Comparison of ENCODE assay signal across 14 cellular contexts in genomic region chr5:142878638-142879037, GRCh38.
"Had no signal": no experiment of that assay in that cellular context is flagged by ENCODE, and none has a peak within 500 bp of the region (broad histone marks: within the 10 kb centered on the region; RNA-seq: fewer than 3 reads in every experiment).

No MANE protein-coding gene starts in this region.

- H3K9me3 Mint-ChIP-seq: activated CD4-positive, alpha-beta memory T cell treated with anti-CD3 and anti-CD28 coated beads, Interleukin-2, amount 10 ng/mL, durations not matched to agents 7 days and 5 days; activated T-cell treated with anti-CD3 and anti-CD28 coated beads, Interleukin-2, amount 50 U/mL, for 4 hours; natural killer cell; stimulated activated memory B cell treated with anti-CD40 and anti-IgM and Interleukin-4, amounts not matched to agents 10 μg/mL and 1 μg/mL and 100 μg/mL, for 72 hours had no signal

- H3K4me3 Mint-ChIP-seq: activated CD4-positive, alpha-beta memory T cell treated with anti-CD3 and anti-CD28 coated beads, Interleukin-2, amount 10 ng/mL, durations not matched to agents 7 days and 5 days; activated CD4-positive, alpha-beta T cell treated with anti-CD3 and anti-CD28 coated beads for 36 hours; activated T-cell treated with anti-CD3 and anti-CD28 coated beads, Interleukin-2, amount 50 U/mL, for 4 hours; natural killer cell; stimulated activated memory B cell treated with anti-CD40 and anti-IgM and Interleukin-4, amounts not matched to agents 10 μg/mL and 1 μg/mL and 100 μg/mL, for 72 hours had no signal

- DNase-seq: activated CD4-positive, alpha-beta memory T cell treated with anti-CD3 and anti-CD28 coated beads, Interleukin-2, amount 10 ng/mL, durations not matched to agents 7 days and 5 days; activated CD4-positive, alpha-beta T cell treated with anti-CD3 and anti-CD28 coated beads for 36 hours; activated effector memory CD4-positive, alpha-beta T cell treated with Interleukin-2 at 50 U/mL for 16 hours; activated naive CD4-positive, alpha-beta T cell treated with anti-CD3 and anti-CD28 coated beads, Interleukin-2, amount 50 U/mL, for 16 hours; activated T-cell treated with anti-CD3 and anti-CD28 coated beads, Interleukin-2, amount 50 U/mL, for 4 hours; effector CD4-positive, alpha-beta T cell; foreskin fibroblast; kidney glomerular epithelial cell; mesenchymal stem cell; natural killer cell; tibial artery; uterus; WERI-Rb-1 had no signal

- H3K27ac Mint-ChIP-seq: activated CD4-positive, alpha-beta memory T cell treated with anti-CD3 and anti-CD28 coated beads, Interleukin-2, amount 10 ng/mL, durations not matched to agents 7 days and 5 days; activated CD4-positive, alpha-beta T cell treated with anti-CD3 and anti-CD28 coated beads for 36 hours; stimulated activated memory B cell treated with anti-CD40 and anti-IgM and Interleukin-4, amounts not matched to agents 10 μg/mL and 1 μg/mL and 100 μg/mL, for 72 hours had no signal

- H3K4me1 Mint-ChIP-seq: activated CD4-positive, alpha-beta T cell treated with anti-CD3 and anti-CD28 coated beads for 36 hours had no signal

- H3K36me3 Mint-ChIP-seq: natural killer cell; stimulated activated memory B cell treated with anti-CD40 and anti-IgM and Interleukin-4, amounts not matched to agents 10 μg/mL and 1 μg/mL and 100 μg/mL, for 72 hours had no signal

- ATAC-seq: activated CD4-positive, alpha-beta T cell treated with anti-CD3 and anti-CD28 coated beads for 36 hours; activated T-cell treated with anti-CD3 and anti-CD28 coated beads, Interleukin-2, amount 50 U/mL, for 4 hours; natural killer cell; stimulated activated memory B cell treated with anti-CD40 and anti-IgM and Interleukin-4, amounts not matched to agents 10 μg/mL and 1 μg/mL and 100 μg/mL, for 72 hours had no signal

- H3K27me3 Mint-ChIP-seq: activated CD4-positive, alpha-beta memory T cell treated with anti-CD3 and anti-CD28 coated beads, Interleukin-2, amount 10 ng/mL, durations not matched to agents 7 days and 5 days; activated CD4-positive, alpha-beta T cell treated with anti-CD3 and anti-CD28 coated beads for 36 hours; stimulated activated memory B cell treated with anti-CD40 and anti-IgM and Interleukin-4, amounts not matched to agents 10 μg/mL and 1 μg/mL and 100 μg/mL, for 72 hours had no signal
